Comparison of ENCODE assay signal across 15 cellular contexts in the genomic region with DNA sequence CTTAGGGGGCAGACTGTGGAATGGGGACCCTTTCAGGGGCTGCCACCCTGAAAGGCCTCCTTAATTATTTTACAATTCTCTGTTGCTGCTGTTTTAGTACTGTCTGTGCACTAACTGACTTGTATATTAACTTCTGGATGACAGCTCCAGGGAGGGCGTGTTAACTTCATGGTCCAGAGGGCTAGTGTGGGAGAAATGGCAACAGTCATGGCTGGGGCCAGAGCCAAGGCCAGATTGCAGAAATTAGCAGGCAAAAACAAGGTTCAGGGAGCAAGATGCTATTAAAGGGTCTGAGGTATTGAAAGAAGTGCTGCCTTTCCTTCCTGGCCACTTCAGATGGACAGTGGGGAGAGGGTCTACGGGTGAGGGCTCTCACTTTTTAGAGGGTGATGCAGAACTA. TPM values are rescaled to one million over a fixed set of nuclear protein-coding genes. Genes with fewer than 3 reads are reported as not detected.
DNase-seq lines count a peak whose midpoint lies in the region; ATAC-seq and TF ChIP-seq lines count a peak whose summit lies in the region.
"Had no signal": no experiment of that assay in that cellular context is flagged by ENCODE, and none has a peak within 500 bp of the region (broad histone marks: within the 10 kb centered on the region; RNA-seq: fewer than 3 reads in every experiment).

No MANE protein-coding gene starts in this region.

- H3K9me3 ChIP-seq in transverse colon: no peaks in the 10 kb centered on the region
- H3K9me3 ChIP-seq: sigmoid colon, thoracic aorta had no signal

- in situ Hi-C loops in transverse colon (cut with MboI; ENCODE audit: low pct_ligation_motif_present in 1 of 4, low pct_unique_long_range_greater_than_20kb in 1 of 4, low sequenced_read_pairs in 3 of 4): loop anchor here in 1 of 4 donors (25.0 kb wide), 1 partner anchor 99 kb away; no protein-coding TSS in a partner anchor

- CTCF ChIA-PET in activated CD4-positive, alpha-beta memory T cell treated with anti-CD3 and anti-CD28 coated beads for 36 hours (lab: Charles Lee): interaction anchor here (1.1 kb wide), 1 partner anchor 99 kb away, joined by 3 read pairs; no protein-coding TSS in a partner anchor

- TF ChIP-seq EP300 in transverse colon (IDR thresholded peaks at IDR 0.05; ENCODE audit: low read depth): no peak

- peaks cover 3 to 32% (median 7%) of the 10 kb centered on the region in 4 donors for H3K4me1 ChIP-seq in transverse colon

- intact Hi-C loops in activated CD4-positive, alpha-beta T cell treated with anti-CD3 and anti-CD28 coated beads, Interleukin-2, amount 10 ng/mL, durations not matched to agents 24 days and 14 days (cut with micrococcal nuclease): no loop called here
- intact Hi-C loops in activated CD4-positive, alpha-beta memory T cell treated with anti-CD3 and anti-CD28 coated beads for 36 hours (cut with micrococcal nuclease): no loop called here
- intact Hi-C loops in left cardiac atrium (cut with DNase I) (no loop called here), transverse colon (cut with DNase I; ENCODE audit: low total_unique reads) (no loop called here)

- peaks cover 3% of the 10 kb centered on the region for H3K9me3 Mint-ChIP-seq in activated CD4-positive, alpha-beta T cell treated with anti-CD3 and anti-CD28 coated beads, Interleukin-2, amount 10 ng/mL, durations not matched to agents 24 days and 14 days
- no peaks in the 10 kb centered on the region for H3K9me3 Mint-ChIP-seq in activated CD4-positive, alpha-beta memory T cell treated with anti-CD3 and anti-CD28 coated beads for 36 hours
- H3K9me3 Mint-ChIP-seq in stimulated activated effector memory CD8-positive, alpha-beta T cell treated with anti-CD3 and anti-CD28 coated beads, Interleukin-12 subunit alpha, Interleukin-12 subunit beta, amount 100 ng/mL, for 72 hours: no peaks in the 10 kb centered on the region
- H3K9me3 Mint-ChIP-seq: H9 had no signal

- peaks cover 55% of the 10 kb centered on the region for H3K36me3 Mint-ChIP-seq in activated CD4-positive, alpha-beta T cell treated with anti-CD3 and anti-CD28 coated beads, Interleukin-2, amount 10 ng/mL, durations not matched to agents 24 days and 14 days (ENCODE audit: low read depth)
- peaks cover 33% of the 10 kb centered on the region for H3K36me3 Mint-ChIP-seq in activated CD4-positive, alpha-beta memory T cell treated with anti-CD3 and anti-CD28 coated beads for 36 hours
- H3K36me3 Mint-ChIP-seq in stimulated activated effector memory CD8-positive, alpha-beta T cell treated with anti-CD3 and anti-CD28 coated beads, Interleukin-12 subunit alpha, Interleukin-12 subunit beta, amount 100 ng/mL, for 72 hours: peaks cover 98% of the 10 kb centered on the region

- POLR2A ChIA-PET in activated CD4-positive, alpha-beta memory T cell treated with anti-CD3 and anti-CD28 coated beads for 36 hours (lab: Charles Lee): interaction anchor here (0.6 kb wide), 1 partner anchor 56 kb away, joined by 4 read pairs; no protein-coding TSS in a partner anchor

- no peak for TF ChIP-seq POLR2A in transverse colon (IDR thresholded peaks at IDR 0.05)

- H3K27me3 ChIP-seq in transverse colon: no peaks in the 10 kb centered on the region
- H3K27me3 ChIP-seq in H7 (ENCODE audit: control insufficient read depth, insufficient read depth, low read length): no peaks in the 10 kb centered on the region
- H3K27me3 ChIP-seq: sigmoid colon had no signal

- peak; percentile 52 for DNase-seq in activated CD4-positive, alpha-beta T cell treated with anti-CD3 and anti-CD28 coated beads, Interleukin-2, amount 10 ng/mL, durations not matched to agents 24 days and 14 days
- no peak for DNase-seq in activated CD4-positive, alpha-beta T cell treated with anti-CD3 and anti-CD28 coated beads for 48 hours
- no peak for DNase-seq in activated CD4-positive, alpha-beta memory T cell treated with anti-CD3 and anti-CD28 coated beads for 36 hours
- DNase-seq in left cardiac atrium: no peak
- DNase-seq in stimulated activated effector memory CD8-positive, alpha-beta T cell treated with anti-CD3 and anti-CD28 coated beads, Interleukin-12 subunit alpha, Interleukin-12 subunit beta, amount 100 ng/mL, for 72 hours (ENCODE audit: low spot score in 2 of 2): no peak
- DNase-seq in transverse colon: no peak
- DNase-seq in H7: no peak
- DNase-seq: activated gamma-delta T cell treated with Interleukin-2 at 50 U/mL for 16 hours, cortex of kidney, H9, MM.1S, sigmoid colon had no signal

- peak overlapping the region in 1 of 4 donors; percentile 4 for H3K27ac ChIP-seq in transverse colon

- peak overlapping the region; percentile 92 for H3K27ac Mint-ChIP-seq in activated CD4-positive, alpha-beta T cell treated with anti-CD3 and anti-CD28 coated beads, Interleukin-2, amount 10 ng/mL, durations not matched to agents 24 days and 14 days
- H3K27ac Mint-ChIP-seq in activated CD4-positive, alpha-beta memory T cell treated with anti-CD3 and anti-CD28 coated beads for 36 hours: peak overlapping the region; percentile 82
- H3K27ac Mint-ChIP-seq in stimulated activated effector memory CD8-positive, alpha-beta T cell treated with anti-CD3 and anti-CD28 coated beads, Interleukin-12 subunit alpha, Interleukin-12 subunit beta, amount 100 ng/mL, for 72 hours: peak overlapping the region; percentile 99

- H3K4me3 Mint-ChIP-seq in activated CD4-positive, alpha-beta T cell treated with anti-CD3 and anti-CD28 coated beads, Interleukin-2, amount 10 ng/mL, durations not matched to agents 24 days and 14 days: peak overlapping the region; percentile 42
- no peak overlapping the region for H3K4me3 Mint-ChIP-seq in activated CD4-positive, alpha-beta memory T cell treated with anti-CD3 and anti-CD28 coated beads for 36 hours
- peak overlapping the region; percentile 74 for H3K4me3 Mint-ChIP-seq in stimulated activated effector memory CD8-positive, alpha-beta T cell treated with anti-CD3 and anti-CD28 coated beads, Interleukin-12 subunit alpha, Interleukin-12 subunit beta, amount 100 ng/mL, for 72 hours
- H3K4me3 Mint-ChIP-seq: H9 had no signal

- ATAC-seq in left cardiac atrium: peak; percentile 41 to 51
- ATAC-seq in stimulated activated effector memory CD8-positive, alpha-beta T cell treated with anti-CD3 and anti-CD28 coated beads, Interleukin-12 subunit alpha, Interleukin-12 subunit beta, amount 100 ng/mL, for 72 hours: no peak
- ATAC-seq in HG03108 (IDR thresholded peaks at IDR 0.05; ENCODE audit: unreplicated experiment): no peak
- ATAC-seq: SK-N-SH treated with all-trans-retinoic acid at 6 μM for 48 hours had no signal

- no peak overlapping the region for H3K4me3 ChIP-seq in transverse colon
- no peak overlapping the region for H3K4me3 ChIP-seq in H7 (ENCODE audit: insufficient read depth, low read depth, low read length)
- H3K4me3 ChIP-seq: sigmoid colon, thoracic aorta had no signal

- WGBS in transverse colon (ENCODE audit: low coverage in 1 of 2), 2 donors: 75% methylated on average over 2 of the region's 2 CpGs; no CpG with 5 or more reads in 1 of the 2 donors

- peaks cover 0 to 5% (median 0%) of the 10 kb centered on the region in 4 donors for H3K36me3 ChIP-seq in transverse colon
- no peaks in the 10 kb centered on the region; the same call in 1 of the 2 replicates for H3K36me3 ChIP-seq in H7 (replicated peaks; ENCODE audit: control insufficient read depth, insufficient read depth, low read length)

- H3K27me3 Mint-ChIP-seq in activated CD4-positive, alpha-beta T cell treated with anti-CD3 and anti-CD28 coated beads, Interleukin-2, amount 10 ng/mL, durations not matched to agents 24 days and 14 days: no peaks in the 10 kb centered on the region
- H3K27me3 Mint-ChIP-seq in activated CD4-positive, alpha-beta memory T cell treated with anti-CD3 and anti-CD28 coated beads for 36 hours: no peaks in the 10 kb centered on the region

- H3K4me1 Mint-ChIP-seq in activated CD4-positive, alpha-beta T cell treated with anti-CD3 and anti-CD28 coated beads, Interleukin-2, amount 10 ng/mL, durations not matched to agents 24 days and 14 days: peaks cover 69% of the 10 kb centered on the region
- peaks cover 84% of the 10 kb centered on the region for H3K4me1 Mint-ChIP-seq in activated CD4-positive, alpha-beta memory T cell treated with anti-CD3 and anti-CD28 coated beads for 36 hours (ENCODE audit: low read depth)
- peaks cover 84% of the 10 kb centered on the region for H3K4me1 Mint-ChIP-seq in stimulated activated effector memory CD8-positive, alpha-beta T cell treated with anti-CD3 and anti-CD28 coated beads, Interleukin-12 subunit alpha, Interleukin-12 subunit beta, amount 100 ng/mL, for 72 hours

- TF ChIP-seq CTCF in transverse colon (IDR thresholded peaks at IDR 0.05): no peak

RNA-seq across cellular contexts. Expression of gene WIPF1, which starts 9.1 kb away (rescaled TPM):
- 280 and 287 TPM in 2 replicates for total RNA-seq in activated CD4-positive, alpha-beta T cell treated with anti-CD3 and anti-CD28 coated beads, Interleukin-2, amount 10 ng/mL, durations not matched to agents 24 days and 14 days
- total RNA-seq in activated CD4-positive, alpha-beta memory T cell treated with anti-CD3 and anti-CD28 coated beads for 36 hours: 100 to 1,000 TPM; 170 to 183 TPM
- total RNA-seq in left cardiac atrium (10 to 100 TPM; 25.1 to 29.9 TPM), transverse colon (10 to 100 TPM in 3 of 4 donors, 1 to 10 TPM in 1; 8.5 to 32.6 (median 16.1) TPM)
- 6.9 and 8.2 TPM in 2 replicates for total RNA-seq in H7 (2014; rRNA removed; shearing (Covaris generic))

Comparison
In these comparisons a context has a peak if more than half of its experiments do, and no peak if none do; other contexts are left out.
1. ATAC-seq: peak in left cardiac atrium (2 of 2); none in stimulated activated effector memory CD8-positive, alpha-beta T cell treated with anti-CD3 and anti-CD28 coated beads, Interleukin-12 subunit alpha, Interleukin-12 subunit beta, amount 100 ng/mL, for 72 hours (single experiment) and HG03108 (single experiment).
2. Peak in every context shown above with its lines, with median percentiles within 50 percentile points of each other: H3K27ac Mint-ChIP-seq.